In the genomic region with DNA sequence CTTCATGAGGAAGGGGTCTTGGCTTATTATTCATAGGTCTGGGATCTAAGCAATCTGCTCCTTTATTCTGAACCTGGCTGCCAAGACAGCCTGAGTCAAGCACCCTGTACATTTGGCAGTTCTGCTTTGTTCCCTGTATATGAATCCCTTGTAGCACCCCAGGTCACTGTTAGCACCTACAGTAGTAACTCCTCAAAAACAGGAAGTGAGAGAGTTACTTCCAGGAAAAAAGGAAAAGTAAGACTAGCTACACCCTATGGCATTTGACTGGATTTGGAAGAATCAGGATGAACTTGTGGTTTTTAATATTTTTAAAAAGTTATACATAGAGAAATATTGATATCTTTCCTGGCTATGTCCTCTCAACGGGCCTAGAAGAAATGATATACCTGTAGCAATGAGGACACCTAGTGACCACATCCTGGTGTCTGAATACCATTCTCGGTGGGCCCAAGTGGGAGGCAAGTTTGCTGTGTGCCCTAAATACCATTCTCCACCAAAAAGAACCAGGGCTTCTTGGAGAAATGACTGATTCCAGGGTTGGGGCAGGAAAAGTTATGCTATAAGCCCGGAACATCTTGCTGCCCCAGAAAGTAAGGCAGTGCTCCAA, we compare ENCODE assay signal across 17 cellular contexts. TPM values are rescaled to one million over a fixed set of nuclear protein-coding genes. Genes with fewer than 3 reads are reported as not detected.
DNase-seq lines count a peak whose midpoint lies in the region; ATAC-seq, FAIRE-seq and TF ChIP-seq lines count a peak whose summit lies in the region.
"Had no signal": no experiment of that assay in that cellular context is flagged by ENCODE, and none has a peak within 500 bp of the region (broad histone marks: within the 10 kb centered on the region; RNA-seq: fewer than 3 reads in every experiment).

No MANE protein-coding gene starts in this region.

- no peak for DNase-seq in BE2C
- DNase-seq in H9 = no peak
- no peak for DNase-seq in HepG2 (ENCODE audit: low spot score)
- DNase-seq in A172 (ENCODE audit: low spot score) = no peak
- DNase-seq in substantia nigra (lab: John Stamatoyannopoulos, UW) = no peak
- DNase-seq: activated T-cell treated with anti-CD3 and anti-CD28 coated beads, Interleukin-2, amount 50 U/mL, for 4 hours; aorta; mucosa of descending colon; NCI-H2081 treated with DMSO at 0.1 percent for 48 hours; NK-92 treated with Interleukin-12 subunit alpha and Interleukin-12 subunit beta, amount 100 ng/mL, for 24 hours; psoas muscle had no signal

- no peak overlapping the region for H3K27ac Mint-ChIP-seq in H9
- H3K27ac Mint-ChIP-seq in activated T-helper 17 cell treated with anti-CD3 and anti-CD28 coated beads, Interleukin-2, amount 50 U/mL, for 72 hours = peak overlapping the region; percentile 67
- H3K27ac Mint-ChIP-seq: dendritic cell treated with granulocyte-macrophage colony-stimulating factor and Interleukin-4, amounts not matched to agents 40 ng/mL and 50 ng/mL, for 4 days; WTC11 had no signal

- no peaks in the 10 kb centered on the region for H3K9me3 Mint-ChIP-seq in H9
- H3K9me3 Mint-ChIP-seq in activated T-helper 17 cell treated with anti-CD3 and anti-CD28 coated beads, Interleukin-2, amount 50 U/mL, for 72 hours = no peaks in the 10 kb centered on the region
- H3K9me3 Mint-ChIP-seq: activated T-cell treated with anti-CD3 and anti-CD28 coated beads, Interleukin-2, amount 50 U/mL, for 4 hours; dendritic cell treated with granulocyte-macrophage colony-stimulating factor and Interleukin-4, amounts not matched to agents 40 ng/mL and 50 ng/mL, for 4 days; WTC11 had no signal

- H2AFZ ChIP-seq in H9 (ENCODE audit: low read length) (no peak overlapping the region), HepG2 (ENCODE audit: low read length) (no peak overlapping the region)

- no peaks in the 10 kb centered on the region for H3K27me3 ChIP-seq in BE2C
- H3K27me3 ChIP-seq in H9 (ENCODE audit: insufficient read depth, low read length) = no peaks in the 10 kb centered on the region
- H3K27me3 ChIP-seq in HepG2 (ENCODE audit: control insufficient read depth in 1 of 2, insufficient read depth in 2 of 2, low read length in 2 of 2) = no peaks in the 10 kb centered on the region

- no peak overlapping the region for H3K14ac ChIP-seq in H9 (ENCODE audit: insufficient read depth, low read length)

- no peak overlapping the region for H3K56ac ChIP-seq in H9 (ENCODE audit: insufficient read length, low read depth, low read length)

- TF ChIP-seq POLR2A in HepG2 (IDR thresholded peaks at IDR 0.05; ENCODE audit: insufficient read depth in 1 of 2, low read depth in 2 of 2, low read length in 2 of 2) = no peak

- H3K23ac ChIP-seq in H9 (ENCODE audit: insufficient read length, low read depth, low read length) = no peak overlapping the region

- H3K9me3 ChIP-seq in BE2C (no peaks in the 10 kb centered on the region), H9 (ENCODE audit: control insufficient read depth, low read depth, low read length) (no peaks in the 10 kb centered on the region), HepG2 (ENCODE audit: low read length) (no peaks in the 10 kb centered on the region)
- H3K9me3 ChIP-seq: mucosa of descending colon, psoas muscle had no signal

- H2AK5ac ChIP-seq in H9 (ENCODE audit: insufficient read length, low read length) = no peak overlapping the region

- H3K27ac ChIP-seq in H9 (ENCODE audit: insufficient read length, low read depth, low read length) (no peak overlapping the region), HepG2 (ENCODE audit: extremely low read length, insufficient read depth, low read length) (no peak overlapping the region), substantia nigra (ENCODE audit: low read depth, low read length, poor library complexity, severe bottlenecking) (no peak overlapping the region)
- H3K27ac ChIP-seq: psoas muscle had no signal

- peaks cover 1% of the 10 kb centered on the region for H3K4me1 ChIP-seq in BE2C
- no peaks in the 10 kb centered on the region for H3K4me1 ChIP-seq in H9 (ENCODE audit: insufficient read depth, low read length)
- H3K4me1 ChIP-seq in HepG2 (ENCODE audit: insufficient read depth, low read length) = peaks cover 34% of the 10 kb centered on the region

- H3K36me3 ChIP-seq in BE2C (peaks cover 75% of the 10 kb centered on the region), HepG2 (replicated peaks in 1 of 2; ENCODE audit: control insufficient read depth in 1 of 2, insufficient read depth in 2 of 2, low read length in 2 of 2) (peaks cover 20 to 41% of the 10 kb centered on the region in 2 experiments)

- FAIRE-seq in HepG2 (lab: Jason Lieb, UNC) = no peak
- FAIRE-seq: GM12892 had no signal

- H2BK15ac ChIP-seq in H9 (ENCODE audit: low read depth, low read length) = no peak overlapping the region

- no TSS peak for BruUV-seq in HepG2 (replicated peaks; lab: Mats Ljungman, UMichigan)

- no peaks in the 10 kb centered on the region for H3K27me3 Mint-ChIP-seq in H9 (ENCODE audit: low read depth)
- H3K27me3 Mint-ChIP-seq in activated T-helper 17 cell treated with anti-CD3 and anti-CD28 coated beads, Interleukin-2, amount 50 U/mL, for 72 hours = no peaks in the 10 kb centered on the region
- H3K27me3 Mint-ChIP-seq: dendritic cell treated with granulocyte-macrophage colony-stimulating factor and Interleukin-4, amounts not matched to agents 40 ng/mL and 50 ng/mL, for 4 days had no signal

- no peaks in the 10 kb centered on the region for H3K79me2 ChIP-seq in H9 (ENCODE audit: insufficient read depth, low read length)
- peaks cover 17% of the 10 kb centered on the region for H3K79me2 ChIP-seq in HepG2 (ENCODE audit: insufficient read depth, low read length)

- TF ChIP-seq EP300 in HepG2 (IDR thresholded peaks at IDR 0.05; ENCODE audit: low read depth in 2 of 2, low read length in 2 of 2) (no peak), HepG2 (CRISPR knock-in tag; IDR thresholded peaks at IDR 0.05; ENCODE audit: borderline replicate concordance) (no peak)

- no peaks in the 10 kb centered on the region for H3K79me1 ChIP-seq in H9 (ENCODE audit: insufficient read depth, low read depth, low read length, poor library complexity, severe bottlenecking)

- H3K9ac ChIP-seq in H9 (ENCODE audit: extremely low read depth, insufficient read length, low read length) = no peak overlapping the region
- H3K9ac ChIP-seq in HepG2 (ENCODE audit: insufficient read depth, low read depth, low read length) = no peak overlapping the region

- no peak overlapping the region for H4K8ac ChIP-seq in H9 (replicated peaks; ENCODE audit: insufficient read length, low read depth, low read length)

- no CpG with 5 or more reads among the region's 3 CpGs for WGBS in H9 (ENCODE audit: extremely low coverage, insufficient read length, low lambda C conversion rate)
- WGBS in HepG2 (ENCODE audit: low lambda C conversion rate) = 68% methylated on average over 3 of the region's 3 CpGs

- H4K91ac ChIP-seq in H9 (ENCODE audit: insufficient read length, low read depth, low read length) = no peak overlapping the region

- no peaks in the 10 kb centered on the region for H4K20me1 ChIP-seq in H9 (ENCODE audit: control insufficient read depth, insufficient read depth, insufficient read length)
- H4K20me1 ChIP-seq in HepG2 (ENCODE audit: insufficient read depth, low read length) = no peaks in the 10 kb centered on the region

- CTCF ChIA-PET in HepG2 (lab: Yijun Ruan, JAX; ENCODE audit: low intra/inter-chr PET ratio, low total read pairs) = interaction anchor here (1.4 to 6.0 kb wide), 4 partner anchors 67 to 151 kb away, joined by 4 to 67 read pairs (median 5); no protein-coding TSS in a partner anchor

- intact Hi-C loops in HepG2 (cut with micrococcal nuclease; ENCODE audit: unreplicated experiment) = no loop called here

- TF ChIP-seq CTCF in BE2C (IDR thresholded peaks at IDR 0.05; ENCODE audit: low read depth, low read length) (peak; percentile 18; the same call in 1 of the 2 replicates), H9 (conservative IDR thresholded peaks at IDR 0.05) (peak; percentile 26; the same call in 2 of the 3 replicates), HepG2 (CRISPR knock-in tag; IDR thresholded peaks at IDR 0.05) (peak; percentile 66)

- TF ChIP-seq RAD21 in HepG2 (CRISPR knock-in tag; IDR thresholded peaks at IDR 0.05) = peak; percentile 39; the same call in 1 of the 2 replicates

- no peak overlapping the region for H3T11ph ChIP-seq in H9 (ENCODE audit: low read length)

- H2BK20ac ChIP-seq in H9 (ENCODE audit: low read depth, low read length, poor library complexity, severe bottlenecking) = no peak overlapping the region

- no peak overlapping the region for H2BK5ac ChIP-seq in H9 (ENCODE audit: insufficient read length, low read length)

- in situ Hi-C loops in HepG2 (cut with HindIII; ENCODE audit: extremely low pct_ligation_motif_present, low pct_unique_long_range_greater_than_20kb) = loop anchor here (5.0 kb wide), 1 partner anchor 215 kb away; no protein-coding TSS in a partner anchor

- H3K4ac ChIP-seq in H9 (ENCODE audit: low read depth, low read length) = no peak overlapping the region

- no peaks in the 10 kb centered on the region for H3K23me2 ChIP-seq in H9 (ENCODE audit: insufficient read length, low read depth, low read length, poor library complexity, severe bottlenecking)

- H2BK12ac ChIP-seq in H9 (ENCODE audit: insufficient read length, low read depth, low read length) = no peak overlapping the region

- H3K4me2 ChIP-seq in H9 (ENCODE audit: insufficient read depth, insufficient read length, low read length) (no peak overlapping the region), HepG2 (ENCODE audit: low read depth, low read length) (no peak overlapping the region)

- no peak overlapping the region for H3K18ac ChIP-seq in H9 (ENCODE audit: insufficient read length, low read depth, low read length)

- no peak for ATAC-seq in activated T-helper 17 cell treated with anti-CD3 and anti-CD28 coated beads, Interleukin-2, amount 50 U/mL, for 72 hours (replicated peaks)
- no peak for ATAC-seq in HepG2
- no peak for ATAC-seq in HG03354 (IDR thresholded peaks at IDR 0.05; ENCODE audit: poor library complexity, severe bottlenecking, unreplicated experiment)
- ATAC-seq in GM21423 (IDR thresholded peaks at IDR 0.05; ENCODE audit: unreplicated experiment) = no peak
- ATAC-seq: activated T-cell treated with anti-CD3 and anti-CD28 coated beads, Interleukin-2, amount 50 U/mL, for 4 hours; mucosa of descending colon; WTC11 had no signal

- no peak overlapping the region for H3K4me3 ChIP-seq in BE2C (ENCODE audit: low read depth, low read length)
- no peak overlapping the region for H3K4me3 ChIP-seq in HepG2 (replicated peaks in 1 of 3; ENCODE audit: insufficient read depth in 1 of 3, low read depth in 2 of 3, low read length in 3 of 3)
- H3K4me3 ChIP-seq: mucosa of descending colon, psoas muscle had no signal

- H3K4me3 Mint-ChIP-seq in H9 = no peak overlapping the region
- no peak overlapping the region for H3K4me3 Mint-ChIP-seq in activated T-helper 17 cell treated with anti-CD3 and anti-CD28 coated beads, Interleukin-2, amount 50 U/mL, for 72 hours
- H3K4me3 Mint-ChIP-seq: activated T-cell treated with anti-CD3 and anti-CD28 coated beads, Interleukin-2, amount 50 U/mL, for 4 hours; dendritic cell treated with granulocyte-macrophage colony-stimulating factor and Interleukin-4, amounts not matched to agents 40 ng/mL and 50 ng/mL, for 4 days; WTC11 had no signal

- POLR2A ChIA-PET in HepG2 (lab: Yijun Ruan, JAX) = interaction anchor here (1.1 to 21.3 kb wide), 3 partner anchors 13 to 155 kb away, joined by 4 to 839 read pairs (median 257); a partner anchor contains a TSS

- peaks cover 27 to 80% (median 72%) of the 10 kb centered on the region in 3 experiments; a peak in 6 of 7 replicates for H3K36me3 Mint-ChIP-seq in H9 (ENCODE audit: insufficient read depth in 1 of 3, low read depth in 3 of 3)
- peaks cover 97% of the 10 kb centered on the region for H3K36me3 Mint-ChIP-seq in activated T-helper 17 cell treated with anti-CD3 and anti-CD28 coated beads, Interleukin-2, amount 50 U/mL, for 72 hours (ENCODE audit: low read depth)

- no peak overlapping the region for H4K5ac ChIP-seq in H9 (ENCODE audit: insufficient read length, low read depth, low read length)

- no peaks in the 10 kb centered on the region for H3K4me1 Mint-ChIP-seq in H9
- H3K4me1 Mint-ChIP-seq in activated T-helper 17 cell treated with anti-CD3 and anti-CD28 coated beads, Interleukin-2, amount 50 U/mL, for 72 hours = no peaks in the 10 kb centered on the region
- H3K4me1 Mint-ChIP-seq: WTC11 had no signal

- H2BK120ac ChIP-seq in H9 (ENCODE audit: low read depth, low read length, poor library complexity, severe bottlenecking) = no peak overlapping the region

RNA-seq across cellular contexts. Expression of a gene that starts 9.9 kb away (rescaled TPM):
- polyA plus RNA-seq in BE2C (2012; ENCODE audit: insufficient read depth, insufficient read length, low read depth) = 32.3 TPM
- total RNA-seq in H9 (2021) (54.3 and 56.1 TPM in 2 replicates), HepG2 (2016; rRNA removed; fragmentation: Illumina TruSeq; extraction: Trizol) (46.4 and 52.4 TPM in 2 replicates)
- total RNA-seq in activated T-helper 17 cell treated with anti-CD3 and anti-CD28 coated beads, Interleukin-2, amount 50 U/mL, for 72 hours = 10 to 100 TPM; 13.0 to 29.9 TPM
- total RNA-seq in HepG2 (2016; cell fraction: cytosol; rRNA removed; fragmentation: Illumina TruSeq; extraction: Trizol; ENCODE audit: low read depth) = 14.8 and 17.0 TPM in 2 replicates
- total RNA-seq in HepG2 (2016; cell fraction: insoluble cytoplasmic fraction; rRNA removed; fragmentation: Illumina TruSeq; extraction: Trizol) = 43.9 and 45.1 TPM in 2 replicates
- 53.6 and 57.7 TPM in 2 replicates for total RNA-seq in HepG2 (2016; cell fraction: membrane; rRNA removed; fragmentation: Illumina TruSeq; extraction: Trizol)
- 27.7 and 32.1 TPM in 2 replicates for total RNA-seq in HepG2 (2016; cell fraction: nucleus; rRNA removed; fragmentation: Illumina TruSeq; extraction: Trizol)
- polyA plus RNA-seq in HepG2 (2011; rRNA removed) = 30.2 and 35.0 TPM in 2 replicates
- 20.9 and 27.5 TPM in 2 replicates for polyA plus RNA-seq in HepG2 (2011; cell fraction: cytosol; rRNA removed)
- 14.0 and 17.7 TPM in 2 replicates for polyA plus RNA-seq in HepG2 (2011; cell fraction: nucleus; rRNA removed)
- 25.7 and 26.1 TPM in 2 replicates for polyA plus RNA-seq in HepG2 (2012)
- polyA plus RNA-seq in HepG2 (2016; cell fraction: cytosol; fragmentation: Illumina TruSeq; extraction: Trizol; ENCODE audit: low read depth) = 12.7 TPM in 2 replicates
- 37.2 and 46.0 TPM in 2 replicates for polyA plus RNA-seq in HepG2 (2016; cell fraction: insoluble cytoplasmic fraction; fragmentation: Illumina TruSeq; extraction: Trizol; ENCODE audit: low read depth)
- 34.9 and 37.7 TPM in 2 replicates for polyA plus RNA-seq in HepG2 (2016; cell fraction: membrane; fragmentation: Illumina TruSeq; extraction: Trizol; ENCODE audit: low read depth)
- polyA plus RNA-seq in HepG2 (2016; cell fraction: nucleus; fragmentation: Illumina TruSeq; extraction: Trizol; ENCODE audit: insufficient read depth, low read depth) = 52.0 and 58.7 TPM in 2 replicates
- 22.7 and 24.6 TPM in 2 replicates for polyA minus RNA-seq in HepG2 (2011; rRNA and poly(A)+ RNA removed; ENCODE audit: low replicate concordance)
- 31.7 and 31.9 TPM in 2 replicates for polyA minus RNA-seq in HepG2 (2011; cell fraction: cytosol; rRNA and poly(A)+ RNA removed)
- polyA minus RNA-seq in HepG2 (2011; cell fraction: nucleus; rRNA and poly(A)+ RNA removed) = 21.2 and 23.9 TPM in 2 replicates
- total RNA-seq in A172 (2014; rRNA removed; shearing (Covaris generic)) = 43.4 and 54.6 TPM in 2 replicates

RNA-seq across cellular contexts. Expression of a gene that starts 21.6 kb away (rescaled TPM):
- polyA plus RNA-seq in BE2C (2012; ENCODE audit: insufficient read depth, insufficient read length, low read depth) = 137 TPM
- total RNA-seq in H9 (2021) (143 and 154 TPM in 2 replicates), HepG2 (2016; rRNA removed; fragmentation: Illumina TruSeq; extraction: Trizol) (60.2 and 108 TPM in 2 replicates)
- total RNA-seq in activated T-helper 17 cell treated with anti-CD3 and anti-CD28 coated beads, Interleukin-2, amount 50 U/mL, for 72 hours = 100 to 1,000 TPM; 113 to 142 TPM
- total RNA-seq in HepG2 (2016; cell fraction: cytosol; rRNA removed; fragmentation: Illumina TruSeq; extraction: Trizol; ENCODE audit: low read depth) = 18.8 and 26.1 TPM in 2 replicates
- 62.5 and 109 TPM in 2 replicates for total RNA-seq in HepG2 (2016; cell fraction: insoluble cytoplasmic fraction; rRNA removed; fragmentation: Illumina TruSeq; extraction: Trizol)
- total RNA-seq in HepG2 (2016; cell fraction: membrane; rRNA removed; fragmentation: Illumina TruSeq; extraction: Trizol) = 14.5 and 18.9 TPM in 2 replicates
- total RNA-seq in HepG2 (2016; cell fraction: nucleus; rRNA removed; fragmentation: Illumina TruSeq; extraction: Trizol) = 195 TPM in 2 replicates
- polyA plus RNA-seq in HepG2 (2011; rRNA removed) = 95.9 and 120 TPM in 2 replicates
- polyA plus RNA-seq in HepG2 (2011; cell fraction: cytosol; rRNA removed) = 30.0 and 34.7 TPM in 2 replicates
- polyA plus RNA-seq in HepG2 (2011; cell fraction: nucleus; rRNA removed) = 415 and 478 TPM in 2 replicates
- 194 and 235 TPM in 2 replicates for polyA plus RNA-seq in HepG2 (2012)
- 7.1 and 8.6 TPM in 2 replicates for polyA plus RNA-seq in HepG2 (2016; cell fraction: cytosol; fragmentation: Illumina TruSeq; extraction: Trizol; ENCODE audit: low read depth)
- polyA plus RNA-seq in HepG2 (2016; cell fraction: insoluble cytoplasmic fraction; fragmentation: Illumina TruSeq; extraction: Trizol; ENCODE audit: low read depth) = 136 and 147 TPM in 2 replicates
- 13.0 and 18.1 TPM in 2 replicates for polyA plus RNA-seq in HepG2 (2016; cell fraction: membrane; fragmentation: Illumina TruSeq; extraction: Trizol; ENCODE audit: low read depth)
- polyA plus RNA-seq in HepG2 (2016; cell fraction: nucleus; fragmentation: Illumina TruSeq; extraction: Trizol; ENCODE audit: insufficient read depth, low read depth) = 530 TPM in 2 replicates
- 33.0 and 52.4 TPM in 2 replicates for polyA minus RNA-seq in HepG2 (2011; rRNA and poly(A)+ RNA removed; ENCODE audit: low replicate concordance)
- polyA minus RNA-seq in HepG2 (2011; cell fraction: cytosol; rRNA and poly(A)+ RNA removed) = 14.1 and 14.4 TPM in 2 replicates
- polyA minus RNA-seq in HepG2 (2011; cell fraction: nucleus; rRNA and poly(A)+ RNA removed) = 321 and 363 TPM in 2 replicates
- 58.6 and 63.2 TPM in 2 replicates for total RNA-seq in A172 (2014; rRNA removed; shearing (Covaris generic))
